In genomic region chr22:38078046-38078840, GRCh38 we compare ENCODE assay signal across 27 cellular contexts. TPM values are rescaled to one million over a fixed set of nuclear protein-coding genes. Genes with fewer than 3 reads are reported as not detected.
"Had no signal": no experiment of that assay in that cellular context is flagged by ENCODE, and none has a peak within 500 bp of the region (broad histone marks: within the 10 kb centered on the region; RNA-seq: fewer than 3 reads in every experiment).

No MANE protein-coding gene starts in this region.

- DNase-seq: activated CD4-positive, alpha-beta memory T cell treated with anti-CD3 and anti-CD28 coated beads, Interleukin-2, amount 10 ng/mL, durations not matched to agents 7 days and 5 days; activated CD4-positive, alpha-beta T cell treated with anti-CD3 and anti-CD28 coated beads, Interleukin-2, amount 10 ng/mL, durations not matched to agents 24 days and 14 days; activated CD4-positive, CD25-positive, alpha-beta regulatory T cell treated with anti-CD3 and anti-CD28 coated beads, Interleukin-2, amount 50 U/mL, for 72 hours; activated gamma-delta T cell treated with Interleukin-2 at 50 U/mL for 16 hours; activated naive CD4-positive, alpha-beta T cell treated with anti-CD3 and anti-CD28 coated beads, Interleukin-2, amount 50 U/mL, for 16 hours; activated T-cell treated with anti-CD3 and anti-CD28 coated beads, Interleukin-2, amount 50 U/mL, for 4 hours; amniotic stem cell; brain microvascular endothelial cell; foreskin fibroblast; midbrain; naive thymus-derived CD4-positive, alpha-beta T cell; nucleus accumbens; psoas muscle; stimulated activated naive CD4-positive, alpha-beta T cell; T-helper 2 cell; uterus had no signal

- H3K9me3 ChIP-seq: heart left ventricle, psoas muscle, thoracic aorta, uterus had no signal

- H3K27ac ChIP-seq: brain microvascular endothelial cell, coronary artery, heart left ventricle, parathyroid adenoma, psoas muscle, thoracic aorta, uterus had no signal

- H3K4me3 ChIP-seq: coronary artery, heart left ventricle, psoas muscle, thoracic aorta, uterus had no signal

- H2AFZ ChIP-seq: parathyroid adenoma had no signal

- H3K36me3 ChIP-seq: brain microvascular endothelial cell, uterus had no signal

- FAIRE-seq: astrocyte had no signal

- H3K4me1 ChIP-seq: parathyroid adenoma had no signal

- H3K9ac ChIP-seq: parathyroid adenoma had no signal

- H3K79me2 ChIP-seq: parathyroid adenoma had no signal

- ATAC-seq: activated T-cell treated with anti-CD3 and anti-CD28 coated beads, Interleukin-2, amount 50 U/mL, for 4 hours; activated T-helper 17 cell treated with anti-CD3 and anti-CD28 coated beads, Interleukin-2, amount 50 U/mL, for 72 hours; esophagus mucosa; heart left ventricle; naive thymus-derived CD4-positive, alpha-beta T cell; psoas muscle had no signal

RNA-seq across cellular contexts. Expression of gene SLC16A8, which starts 5.7 kb away (rescaled TPM):
- total RNA-seq: activated CD4-positive, alpha-beta memory T cell treated with anti-CD3 and anti-CD28 coated beads, Interleukin-2, amount 10 ng/mL, durations not matched to agents 7 days and 5 days; activated CD4-positive, alpha-beta T cell treated with anti-CD3 and anti-CD28 coated beads, Interleukin-2, amount 10 ng/mL, durations not matched to agents 24 days and 14 days; activated T-cell treated with anti-CD3 and anti-CD28 coated beads, Interleukin-2, amount 50 U/mL, for 4 hours; activated T-helper 17 cell treated with anti-CD3 and anti-CD28 coated beads, Interleukin-2, amount 50 U/mL, for 72 hours; astrocyte; cardiac septum; heart left ventricle; liver; naive thymus-derived CD4-positive, alpha-beta T cell had no signal
- polyA plus RNA-seq: naive thymus-derived CD4-positive, alpha-beta T cell; neural cell had no signal

RNA-seq across cellular contexts. Expression of gene BAIAP2L2, which starts 32.2 kb away (rescaled TPM):
- total RNA-seq: cerebellum had no signal
- polyA plus RNA-seq: naive thymus-derived CD4-positive, alpha-beta T cell had no signal
